In genomic region chr2:43136862-43137261, GRCh38 we compare ENCODE assay signal across 11 cellular contexts.
DNase-seq lines count a peak whose midpoint lies in the region; ATAC-seq and FAIRE-seq lines count a peak whose summit lies in the region.
"Had no signal": no experiment of that assay in that cellular context is flagged by ENCODE, and none has a peak within 500 bp of the region (broad histone marks: within the 10 kb centered on the region; RNA-seq: fewer than 3 reads in every experiment).

No MANE protein-coding gene starts in this region.

- H3K27ac ChIP-seq in KOPT-K1 (ENCODE audit: low read depth, low read length, poor library complexity, severe bottlenecking): peak overlapping the region; percentile 97
- H3K27ac ChIP-seq: foreskin keratinocyte had no signal

- H3K4me1 Mint-ChIP-seq in immature natural killer cell: peaks cover 92 to 98% of the 10 kb centered on the region in 2 donors

- H3K9me3 ChIP-seq in KOPT-K1 (ENCODE audit: insufficient read depth, low read length, poor library complexity, severe bottlenecking): no peaks in the 10 kb centered on the region
- H3K9me3 ChIP-seq: HAP-1, prostate gland had no signal

- H3K9me3 Mint-ChIP-seq in immature natural killer cell: no peaks in the 10 kb centered on the region

- no peaks in the 10 kb centered on the region for H3K36me3 Mint-ChIP-seq in immature natural killer cell

- peak overlapping the region; percentile 98 to 100 (median 100) for H3K27ac Mint-ChIP-seq in immature natural killer cell

- DNase-seq in activated CD8-positive, alpha-beta memory T cell treated with anti-CD3 and anti-CD28 coated beads, Interleukin-2, amount 50 U/mL, for 1 hour (ENCODE audit: extremely low read depth): peak; percentile 89
- DNase-seq in immature natural killer cell (peak; percentile 88 to 90 (median 90)), amniotic stem cell (lab: John Stamatoyannopoulos, UW) (no peak), KG1 (lab: John Stamatoyannopoulos, UW) (no peak), HTR-8/SVneo (ENCODE audit: insufficient read length, low spot score) (no peak)
- DNase-seq in stimulated activated CD8-positive, alpha-beta memory T cell treated with anti-CD3 and anti-CD28 coated beads, Interleukin-2, amount 100 ng/mL, for 1 hour (ENCODE audit: low read depth in 2 of 2): peak; percentile 50 to 64
- DNase-seq: foreskin keratinocyte had no signal

- H3K36me3 ChIP-seq in KOPT-K1 (ENCODE audit: insufficient read depth, low read length): no peaks in the 10 kb centered on the region
- H3K36me3 ChIP-seq: HAP-1, prostate gland had no signal

- FAIRE-seq in HTR-8/SVneo (lab: Jason Lieb, UNC): no peak

- H3K27me3 Mint-ChIP-seq in immature natural killer cell (ENCODE audit: low read depth in 3 of 3): peaks cover 22 to 27% (median 25%) of the 10 kb centered on the region in 3 donors

- ATAC-seq in HG03469 (IDR thresholded peaks at IDR 0.05; ENCODE audit: unreplicated experiment): no peak
- ATAC-seq: foreskin keratinocyte had no signal

- peak overlapping the region; percentile 74 to 88 (median 80) for H3K4me3 Mint-ChIP-seq in immature natural killer cell

Comparison
In these comparisons a context has a peak if more than half of its experiments do, and no peak if none do; other contexts are left out.
1. DNase-seq: peak in activated CD8-positive, alpha-beta memory T cell treated with anti-CD3 and anti-CD28 coated beads, Interleukin-2, amount 50 U/mL, for 1 hour (single experiment), immature natural killer cell (3 of 3) and stimulated activated CD8-positive, alpha-beta memory T cell treated with anti-CD3 and anti-CD28 coated beads, Interleukin-2, amount 100 ng/mL, for 1 hour (2 of 2); none in amniotic stem cell (single experiment), KG1 (single experiment) and HTR-8/SVneo (single experiment).